In genomic region chr19:48530044-48530720, GRCh38 we compare ENCODE assay signal across 14 cellular contexts. TPM values are rescaled to one million over a fixed set of nuclear protein-coding genes. Genes with fewer than 3 reads are reported as not detected.
"Had no signal": no experiment of that assay in that cellular context is flagged by ENCODE, and none has a peak within 500 bp of the region (broad histone marks: within the 10 kb centered on the region; RNA-seq: fewer than 3 reads in every experiment).

No MANE protein-coding gene starts in this region.

- H3K4me1 ChIP-seq: tibial artery had no signal

- DNase-seq: activated CD4-positive, alpha-beta T cell treated with anti-CD3 and anti-CD28 coated beads for 4 hours; activated CD8-positive, alpha-beta memory T cell treated with anti-CD3 and anti-CD28 coated beads, Interleukin-2, amount 50 U/mL, for 4 hours; activated CD8-positive, alpha-beta T cell treated with anti-CD3 and anti-CD28 coated beads for 36 hours; activated naive CD8-positive, alpha-beta T cell treated with anti-CD3 and anti-CD28 coated beads, Interleukin-2, amount 50 U/mL, for 24 hours; activated T-cell treated with anti-CD3 and anti-CD28 coated beads, Interleukin-2, amount 50 U/mL, for 72 hours; effector CD4-positive, alpha-beta T cell; midbrain; right cardiac atrium; tibial artery; WERI-Rb-1 had no signal

- H3K36me3 ChIP-seq: neutrophil, tibial artery, WERI-Rb-1 had no signal

- H3K27ac Mint-ChIP-seq: activated CD8-positive, alpha-beta T cell treated with anti-CD3 and anti-CD28 coated beads for 36 hours; activated naive CD8-positive, alpha-beta T cell treated with anti-CD3 and anti-CD28 coated beads, Interleukin-2, amount 50 U/mL, for 24 hours; activated T-cell treated with anti-CD3 and anti-CD28 coated beads, Interleukin-2, amount 50 U/mL, for 72 hours had no signal

- H3K27me3 Mint-ChIP-seq: activated CD8-positive, alpha-beta T cell treated with anti-CD3 and anti-CD28 coated beads for 36 hours had no signal

- H3K4me3 ChIP-seq: tibial artery had no signal

- ATAC-seq: activated CD8-positive, alpha-beta T cell treated with anti-CD3 and anti-CD28 coated beads for 36 hours; activated naive CD8-positive, alpha-beta T cell treated with anti-CD3 and anti-CD28 coated beads, Interleukin-2, amount 50 U/mL, for 24 hours; activated T-cell treated with anti-CD3 and anti-CD28 coated beads, Interleukin-2, amount 50 U/mL, for 72 hours; right cardiac atrium had no signal

- H3K4me1 Mint-ChIP-seq: activated naive CD8-positive, alpha-beta T cell treated with anti-CD3 and anti-CD28 coated beads, Interleukin-2, amount 50 U/mL, for 24 hours had no signal

- H3K4me3 Mint-ChIP-seq: activated CD8-positive, alpha-beta T cell treated with anti-CD3 and anti-CD28 coated beads for 36 hours; activated naive CD8-positive, alpha-beta T cell treated with anti-CD3 and anti-CD28 coated beads, Interleukin-2, amount 50 U/mL, for 24 hours; activated T-cell treated with anti-CD3 and anti-CD28 coated beads, Interleukin-2, amount 50 U/mL, for 72 hours had no signal

- H3K27ac ChIP-seq: neutrophil, tibial artery, WERI-Rb-1 had no signal

RNA-seq across cellular contexts. Expression of gene SULT2B1, which starts 21.8 kb away (rescaled TPM):
- total RNA-seq: activated CD8-positive, alpha-beta T cell treated with anti-CD3 and anti-CD28 coated beads for 36 hours; activated T-cell treated with anti-CD3 and anti-CD28 coated beads, Interleukin-2, amount 50 U/mL, for 72 hours; astrocyte; endothelial cell of umbilical vein; liver had no signal
